16 cellular contexts compared by ENCODE assay signal in genomic region chr16:81544261-81544660, GRCh38.
DNase-seq lines count a peak whose midpoint lies in the region; ATAC-seq and TF ChIP-seq lines count a peak whose summit lies in the region.
"Had no signal": no experiment of that assay in that cellular context is flagged by ENCODE, and none has a peak within 500 bp of the region (broad histone marks: within the 10 kb centered on the region; RNA-seq: fewer than 3 reads in every experiment).

No MANE protein-coding gene starts in this region.

- peak overlapping the region; percentile 43; the same call in 1 of the 2 replicates for H3K9ac ChIP-seq in BLaER1
- H3K9ac ChIP-seq: parathyroid adenoma had no signal

- intact Hi-C loops in lower lobe of right lung (cut with DNase I): no loop called here
- intact Hi-C loops in A673 (cut with micrococcal nuclease; ENCODE audit: unreplicated experiment): no loop called here

- H3K36me3 ChIP-seq in BLaER1: peaks cover 5% of the 10 kb centered on the region; the same call in 1 of the 2 replicates
- H3K36me3 ChIP-seq in lower lobe of right lung: no peaks in the 10 kb centered on the region
- no peaks in the 10 kb centered on the region for H3K36me3 ChIP-seq in A673 (ENCODE audit: insufficient read depth, low read length, poor library complexity, severe bottlenecking)
- H3K36me3 ChIP-seq: thyroid gland had no signal

- H3K4me3 ChIP-seq in BLaER1 (0 out of 2 replicates have a peak overlapping the region, but pooled peaks have one; percentile 17), lower lobe of right lung (no peak overlapping the region), A673 (ENCODE audit: low read depth, low read length, poor library complexity, severe bottlenecking) (no peak overlapping the region)
- H3K4me3 ChIP-seq: thyroid gland had no signal

- CTCF ChIA-PET in WTC11 (lab: Charles Lee): interaction anchor here (0.6 to 1.2 kb wide), 2 partner anchors 20 to 115 kb away, joined by 3 to 4 read pairs; no protein-coding TSS in a partner anchor
- CTCF ChIA-PET in A673 (lab: Charles Lee): no interaction called here

- POLR2A ChIA-PET in WTC11 (lab: Charles Lee): no interaction called here
- POLR2A ChIA-PET in A673 (lab: Charles Lee; ENCODE audit: low non-redundant PET): no interaction called here

- H3K27ac Mint-ChIP-seq in WTC11: peak overlapping the region; percentile 7
- H3K27ac Mint-ChIP-seq: activated CD4-positive, alpha-beta memory T cell treated with anti-CD3 and anti-CD28 coated beads for 36 hours had no signal

- ATAC-seq in GM19463 (IDR thresholded peaks at IDR 0.05; ENCODE audit: unreplicated experiment) (peak; percentile 13), WTC11 (no peak), lower lobe of right lung (peak; percentile 3 to 26), HG03342 (IDR thresholded peaks at IDR 0.05; ENCODE audit: unreplicated experiment) (no peak), SK-N-SH treated with all-trans-retinoic acid at 6 μM for 48 hours (no peak)

- H3K27me3 Mint-ChIP-seq in WTC11 (ENCODE audit: low read depth): no peaks in the 10 kb centered on the region
- H3K27me3 Mint-ChIP-seq: activated CD4-positive, alpha-beta memory T cell treated with anti-CD3 and anti-CD28 coated beads for 36 hours had no signal

- H3K36me3 Mint-ChIP-seq in WTC11: no peaks in the 10 kb centered on the region
- H3K36me3 Mint-ChIP-seq: activated CD4-positive, alpha-beta memory T cell treated with anti-CD3 and anti-CD28 coated beads for 36 hours had no signal

- TF ChIP-seq CTCF in WTC11 (IDR thresholded peaks at IDR 0.05) (no peak), lower lobe of right lung (IDR thresholded peaks at IDR 0.05) (no peak), A673 (conservative IDR thresholded peaks at IDR 0.05; ENCODE audit: low read depth, low read length) (no peak)

- H4K20me1 ChIP-seq in BLaER1: peaks cover 100% of the 10 kb centered on the region

- BruUV-seq in A673 (replicated peaks; lab: Mats Ljungman, UMichigan): no TSS peak

- no peak overlapping the region for H3K4me3 Mint-ChIP-seq in WTC11
- H3K4me3 Mint-ChIP-seq: activated CD4-positive, alpha-beta memory T cell treated with anti-CD3 and anti-CD28 coated beads for 36 hours had no signal

- H3K27ac ChIP-seq in BLaER1 (peak overlapping the region; percentile 40), lower lobe of right lung (no peak overlapping the region), A673 (ENCODE audit: low read depth, low read length, poor library complexity, severe bottlenecking) (no peak overlapping the region)
- H3K27ac ChIP-seq: parathyroid adenoma, thyroid gland had no signal

- peaks cover 60% of the 10 kb centered on the region for H3K4me1 Mint-ChIP-seq in WTC11

- no peaks in the 10 kb centered on the region for H3K9me3 Mint-ChIP-seq in WTC11
- H3K9me3 Mint-ChIP-seq: activated CD4-positive, alpha-beta memory T cell treated with anti-CD3 and anti-CD28 coated beads for 36 hours had no signal

- peaks cover 95% of the 10 kb centered on the region for H3K4me1 ChIP-seq in BLaER1
- H3K4me1 ChIP-seq in lower lobe of right lung: peaks cover 61% of the 10 kb centered on the region
- H3K4me1 ChIP-seq in A673 (ENCODE audit: insufficient read depth, low read length, poor library complexity, severe bottlenecking): no peaks in the 10 kb centered on the region

- H3K4me2 ChIP-seq in BLaER1: peak overlapping the region; percentile 89

- no peaks in the 10 kb centered on the region for H3K9me3 ChIP-seq in BLaER1
- H3K9me3 ChIP-seq in lower lobe of right lung: no peaks in the 10 kb centered on the region
- no peaks in the 10 kb centered on the region for H3K9me3 ChIP-seq in A673 (ENCODE audit: low read depth, low read length, poor library complexity, severe bottlenecking)
- H3K9me3 ChIP-seq: thyroid gland had no signal

- H3K27me3 ChIP-seq in BLaER1: no peaks in the 10 kb centered on the region
- H3K27me3 ChIP-seq in lower lobe of right lung (ENCODE audit: low read depth): no peaks in the 10 kb centered on the region
- H3K27me3 ChIP-seq in A673 (replicated peaks; ENCODE audit: insufficient read depth, low read depth, low read length, poor library complexity): no peaks in the 10 kb centered on the region
- H3K27me3 ChIP-seq: thyroid gland had no signal

- DNase-seq in WTC11 (ENCODE audit: low spot score) (no peak), lower lobe of right lung (peak; percentile 46), A673 (ENCODE audit: low spot score) (no peak), NCI-H1048 (lab: John Stamatoyannopoulos, UW) (no peak)
- DNase-seq: activated CD4-positive, alpha-beta memory T cell treated with anti-CD3 and anti-CD28 coated beads for 36 hours; C1 segment of cervical spinal cord; midbrain; NCI-H2081; NCI-H748 treated with DMSO at 0.1 percent for 48 hours; SHP77 had no signal

TF ChIP-seq in WTC11, 78 proteins besides CTCF, POLR2A, EP300 and RAD21:
- TF ChIP-seq NR3C1 (CRISPR knock-in tag; conservative IDR thresholded peaks at IDR 0.05; ENCODE audit: low read depth) (no peak), NR1H2 (CRISPR knock-in tag; IDR thresholded peaks at IDR 0.05) (no peak)
- TF ChIP-seq, protein P1, sequence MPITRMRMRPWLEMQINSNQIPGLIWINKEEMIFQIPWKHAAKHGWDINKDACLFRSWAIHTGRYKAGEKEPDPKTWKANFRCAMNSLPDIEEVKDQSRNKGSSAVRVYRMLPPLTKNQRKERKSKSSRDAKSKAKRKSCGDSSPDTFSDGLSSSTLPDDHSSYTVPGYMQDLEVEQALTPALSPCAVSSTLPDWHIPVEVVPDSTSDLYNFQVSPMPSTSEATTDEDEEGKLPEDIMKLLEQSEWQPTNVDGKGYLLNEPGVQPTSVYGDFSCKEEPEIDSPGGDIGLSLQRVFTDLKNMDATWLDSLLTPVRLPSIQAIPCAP (CRISPR knock-in tag; IDR thresholded peaks at IDR 0.05): no peak

TF ChIP-seq in SK-N-SH treated with all-trans-retinoic acid at 6 μM for 48 hours, 23 proteins besides CTCF, POLR2A, EP300 and RAD21:
- TF ChIP-seq OSR1 (CRISPR knock-in tag; IDR thresholded peaks at IDR 0.05): no peak
- no peak for TF ChIP-seq SNAI2 (CRISPR knock-in tag; IDR thresholded peaks at IDR 0.05)
- no peak for TF ChIP-seq CREB5 (CRISPR knock-in tag; IDR thresholded peaks at IDR 0.05; ENCODE audit: low read depth)
- TF ChIP-seq PPARA (CRISPR knock-in tag; IDR thresholded peaks at IDR 0.05; ENCODE audit: borderline replicate concordance): no peak
- no peak for TF ChIP-seq ZNF70 (CRISPR knock-in tag; IDR thresholded peaks at IDR 0.05)
- no peak for TF ChIP-seq TOX (CRISPR knock-in tag; IDR thresholded peaks at IDR 0.05; ENCODE audit: borderline replicate concordance)
- no peak for TF ChIP-seq RARB (CRISPR knock-in tag; IDR thresholded peaks at IDR 0.05)
- TF ChIP-seq ZFP3 (CRISPR knock-in tag; IDR thresholded peaks at IDR 0.05): no peak
- TF ChIP-seq, protein P2, sequence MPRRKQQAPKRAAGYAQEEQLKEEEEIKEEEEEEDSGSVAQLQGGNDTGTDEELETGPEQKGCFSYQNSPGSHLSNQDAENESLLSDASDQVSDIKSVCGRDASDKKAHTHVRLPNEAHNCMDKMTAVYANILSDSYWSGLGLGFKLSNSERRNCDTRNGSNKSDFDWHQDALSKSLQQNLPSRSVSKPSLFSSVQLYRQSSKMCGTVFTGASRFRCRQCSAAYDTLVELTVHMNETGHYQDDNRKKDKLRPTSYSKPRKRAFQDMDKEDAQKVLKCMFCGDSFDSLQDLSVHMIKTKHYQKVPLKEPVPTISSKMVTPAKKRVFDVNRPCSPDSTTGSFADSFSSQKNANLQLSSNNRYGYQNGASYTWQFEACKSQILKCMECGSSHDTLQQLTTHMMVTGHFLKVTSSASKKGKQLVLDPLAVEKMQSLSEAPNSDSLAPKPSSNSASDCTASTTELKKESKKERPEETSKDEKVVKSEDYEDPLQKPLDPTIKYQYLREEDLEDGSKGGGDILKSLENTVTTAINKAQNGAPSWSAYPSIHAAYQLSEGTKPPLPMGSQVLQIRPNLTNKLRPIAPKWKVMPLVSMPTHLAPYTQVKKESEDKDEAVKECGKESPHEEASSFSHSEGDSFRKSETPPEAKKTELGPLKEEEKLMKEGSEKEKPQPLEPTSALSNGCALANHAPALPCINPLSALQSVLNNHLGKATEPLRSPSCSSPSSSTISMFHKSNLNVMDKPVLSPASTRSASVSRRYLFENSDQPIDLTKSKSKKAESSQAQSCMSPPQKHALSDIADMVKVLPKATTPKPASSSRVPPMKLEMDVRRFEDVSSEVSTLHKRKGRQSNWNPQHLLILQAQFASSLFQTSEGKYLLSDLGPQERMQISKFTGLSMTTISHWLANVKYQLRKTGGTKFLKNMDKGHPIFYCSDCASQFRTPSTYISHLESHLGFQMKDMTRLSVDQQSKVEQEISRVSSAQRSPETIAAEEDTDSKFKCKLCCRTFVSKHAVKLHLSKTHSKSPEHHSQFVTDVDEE (CRISPR knock-in tag; IDR thresholded peaks at IDR 0.05): no peak
- TF ChIP-seq ZNF8 (CRISPR knock-in tag; IDR thresholded peaks at IDR 0.05): no peak
- TF ChIP-seq CSDC2 (CRISPR knock-in tag; IDR thresholded peaks at IDR 0.05): no peak
- TF ChIP-seq ARNTL (CRISPR knock-in tag; IDR thresholded peaks at IDR 0.05; ENCODE audit: borderline replicate concordance, low read depth): no peak

Comparison
In these comparisons a context has a peak if more than half of its experiments do, and no peak if none do; other contexts are left out.
1. ATAC-seq: peak in GM19463 (single experiment) and lower lobe of right lung (2 of 2); none in WTC11 (single experiment), HG03342 (single experiment) and SK-N-SH treated with all-trans-retinoic acid at 6 μM for 48 hours (single experiment).